In the genomic region with DNA sequence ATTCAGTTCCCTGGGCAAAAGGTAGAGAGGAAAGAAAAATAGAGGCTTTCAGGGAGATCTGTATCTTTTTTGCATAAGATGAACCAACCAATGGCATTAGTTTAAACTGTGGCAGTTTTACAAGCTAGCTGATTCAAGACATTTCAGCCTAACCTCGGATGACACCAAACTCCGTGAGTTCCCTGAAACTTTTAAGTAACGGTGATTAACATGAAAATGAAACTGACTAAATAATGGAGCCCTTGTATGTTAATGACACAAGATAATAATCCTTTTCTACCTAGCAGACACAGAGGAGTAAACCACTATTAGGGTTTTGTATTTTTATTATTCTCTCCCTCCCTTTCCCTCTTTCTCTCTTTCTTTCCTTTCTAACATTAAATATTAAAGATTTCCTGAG, we compare ENCODE assay signal across 2 cellular contexts.
TF ChIP-seq lines count a peak whose summit lies in the region.

No MANE protein-coding gene starts in this region.

TF ChIP-seq in GM23338, 12 proteins besides CTCF, POLR2A, EP300 and RAD21 (continues in another document):
- no peak for TF ChIP-seq ZNF114 (CRISPR knock-in tag; IDR thresholded peaks at IDR 0.05)
- no peak for TF ChIP-seq NANOG (IDR thresholded peaks at IDR 0.05; ENCODE audit: borderline replicate concordance)
- no peak for TF ChIP-seq JUNB (IDR thresholded peaks at IDR 0.05; ENCODE audit: unreplicated experiment)
- no peak for TF ChIP-seq POLR2AphosphoS5 (IDR thresholded peaks at IDR 0.05; ENCODE audit: low read depth)
- no peak for TF ChIP-seq ZNF331 (CRISPR knock-in tag; IDR thresholded peaks at IDR 0.05; ENCODE audit: low read depth)
- TF ChIP-seq CREB1 (CRISPR knock-in tag; IDR thresholded peaks at IDR 0.05; ENCODE audit: low read depth), result no peak
- TF ChIP-seq, protein P1, sequence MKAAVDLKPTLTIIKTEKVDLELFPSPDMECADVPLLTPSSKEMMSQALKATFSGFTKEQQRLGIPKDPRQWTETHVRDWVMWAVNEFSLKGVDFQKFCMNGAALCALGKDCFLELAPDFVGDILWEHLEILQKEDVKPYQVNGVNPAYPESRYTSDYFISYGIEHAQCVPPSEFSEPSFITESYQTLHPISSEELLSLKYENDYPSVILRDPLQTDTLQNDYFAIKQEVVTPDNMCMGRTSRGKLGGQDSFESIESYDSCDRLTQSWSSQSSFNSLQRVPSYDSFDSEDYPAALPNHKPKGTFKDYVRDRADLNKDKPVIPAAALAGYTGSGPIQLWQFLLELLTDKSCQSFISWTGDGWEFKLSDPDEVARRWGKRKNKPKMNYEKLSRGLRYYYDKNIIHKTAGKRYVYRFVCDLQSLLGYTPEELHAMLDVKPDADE (IDR thresholded peaks at IDR 0.05), result no peak
- no peak for TF ChIP-seq EZH2 (IDR thresholded peaks at IDR 0.05; ENCODE audit: low read depth, unreplicated experiment)
- no peak for TF ChIP-seq STAT1 (IDR thresholded peaks at IDR 0.05; ENCODE audit: unreplicated experiment)
- TF ChIP-seq, protein P2, sequence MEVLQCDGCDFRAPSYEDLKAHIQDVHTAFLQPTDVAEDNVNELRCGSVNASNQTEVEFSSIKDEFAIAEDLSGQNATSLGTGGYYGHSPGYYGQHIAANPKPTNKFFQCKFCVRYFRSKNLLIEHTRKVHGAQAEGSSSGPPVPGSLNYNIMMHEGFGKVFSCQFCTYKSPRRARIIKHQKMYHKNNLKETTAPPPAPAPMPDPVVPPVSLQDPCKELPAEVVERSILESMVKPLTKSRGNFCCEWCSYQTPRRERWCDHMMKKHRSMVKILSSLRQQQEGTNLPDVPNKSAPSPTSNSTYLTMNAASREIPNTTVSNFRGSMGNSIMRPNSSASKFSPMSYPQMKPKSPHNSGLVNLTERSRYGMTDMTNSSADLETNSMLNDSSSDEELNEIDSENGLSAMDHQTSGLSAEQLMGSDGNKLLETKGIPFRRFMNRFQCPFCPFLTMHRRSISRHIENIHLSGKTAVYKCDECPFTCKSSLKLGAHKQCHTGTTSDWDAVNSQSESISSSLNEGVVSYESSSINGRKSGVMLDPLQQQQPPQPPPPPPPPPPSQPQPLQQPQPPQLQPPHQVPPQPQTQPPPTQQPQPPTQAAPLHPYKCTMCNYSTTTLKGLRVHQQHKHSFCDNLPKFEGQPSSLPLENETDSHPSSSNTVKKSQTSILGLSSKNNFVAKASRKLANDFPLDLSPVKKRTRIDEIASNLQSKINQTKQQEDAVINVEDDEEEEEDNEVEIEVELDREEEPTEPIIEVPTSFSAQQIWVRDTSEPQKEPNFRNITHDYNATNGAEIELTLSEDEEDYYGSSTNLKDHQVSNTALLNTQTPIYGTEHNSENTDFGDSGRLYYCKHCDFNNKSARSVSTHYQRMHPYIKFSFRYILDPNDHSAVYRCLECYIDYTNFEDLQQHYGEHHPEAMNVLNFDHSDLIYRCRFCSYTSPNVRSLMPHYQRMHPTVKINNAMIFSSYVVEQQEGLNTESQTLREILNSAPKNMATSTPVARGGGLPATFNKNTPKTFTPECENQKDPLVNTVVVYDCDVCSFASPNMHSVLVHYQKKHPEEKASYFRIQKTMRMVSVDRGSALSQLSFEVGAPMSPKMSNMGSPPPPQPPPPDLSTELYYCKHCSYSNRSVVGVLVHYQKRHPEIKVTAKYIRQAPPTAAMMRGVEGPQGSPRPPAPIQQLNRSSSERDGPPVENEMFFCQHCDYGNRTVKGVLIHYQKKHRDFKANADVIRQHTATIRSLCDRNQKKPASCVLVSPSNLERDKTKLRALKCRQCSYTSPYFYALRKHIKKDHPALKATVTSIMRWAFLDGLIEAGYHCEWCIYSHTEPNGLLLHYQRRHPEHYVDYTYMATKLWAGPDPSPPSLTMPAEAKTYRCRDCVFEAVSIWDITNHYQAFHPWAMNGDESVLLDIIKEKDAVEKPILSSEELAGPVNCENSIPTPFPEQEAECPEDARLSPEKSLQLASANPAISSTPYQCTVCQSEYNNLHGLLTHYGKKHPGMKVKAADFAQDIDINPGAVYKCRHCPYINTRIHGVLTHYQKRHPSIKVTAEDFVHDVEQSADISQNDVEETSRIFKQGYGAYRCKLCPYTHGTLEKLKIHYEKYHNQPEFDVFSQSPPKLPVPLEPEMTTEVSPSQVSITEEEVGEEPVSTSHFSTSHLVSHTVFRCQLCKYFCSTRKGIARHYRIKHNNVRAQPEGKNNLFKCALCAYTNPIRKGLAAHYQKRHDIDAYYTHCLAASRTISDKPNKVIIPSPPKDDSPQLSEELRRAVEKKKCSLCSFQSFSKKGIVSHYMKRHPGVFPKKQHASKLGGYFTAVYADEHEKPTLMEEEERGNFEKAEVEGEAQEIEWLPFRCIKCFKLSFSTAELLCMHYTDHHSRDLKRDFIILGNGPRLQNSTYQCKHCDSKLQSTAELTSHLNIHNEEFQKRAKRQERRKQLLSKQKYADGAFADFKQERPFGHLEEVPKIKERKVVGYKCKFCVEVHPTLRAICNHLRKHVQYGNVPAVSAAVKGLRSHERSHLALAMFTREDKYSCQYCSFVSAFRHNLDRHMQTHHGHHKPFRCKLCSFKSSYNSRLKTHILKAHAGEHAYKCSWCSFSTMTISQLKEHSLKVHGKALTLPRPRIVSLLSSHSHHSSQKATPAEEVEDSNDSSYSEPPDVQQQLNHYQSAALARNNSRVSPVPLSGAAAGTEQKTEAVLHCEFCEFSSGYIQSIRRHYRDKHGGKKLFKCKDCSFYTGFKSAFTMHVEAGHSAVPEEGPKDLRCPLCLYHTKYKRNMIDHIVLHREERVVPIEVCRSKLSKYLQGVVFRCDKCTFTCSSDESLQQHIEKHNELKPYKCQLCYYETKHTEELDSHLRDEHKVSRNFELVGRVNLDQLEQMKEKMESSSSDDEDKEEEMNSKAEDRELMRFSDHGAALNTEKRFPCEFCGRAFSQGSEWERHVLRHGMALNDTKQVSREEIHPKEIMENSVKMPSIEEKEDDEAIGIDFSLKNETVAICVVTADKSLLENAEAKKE (CRISPR knock-in tag; IDR thresholded peaks at IDR 0.05), result no peak

TF ChIP-seq in H1, 55 proteins besides CTCF, POLR2A, EP300 and RAD21:
- no peak for TF ChIP-seq RBBP5 (IDR thresholded peaks at IDR 0.05; ENCODE audit: borderline replicate concordance, low read depth, low read length)
- TF ChIP-seq RFX5 (IDR thresholded peaks at IDR 0.05; ENCODE audit: borderline replicate concordance, low read depth, low read length), result no peak
- TF ChIP-seq KDM1A (IDR thresholded peaks at IDR 0.05; ENCODE audit: borderline replicate concordance, low read length), result no peak
- no peak for TF ChIP-seq GTF2F1 (IDR thresholded peaks at IDR 0.05; ENCODE audit: borderline replicate concordance, low read depth, low read length)
- TF ChIP-seq BCL11A (IDR thresholded peaks at IDR 0.05; ENCODE audit: low read depth in 2 of 2, low read length in 2 of 2), result no peak
- no peak for TF ChIP-seq CTBP2 (IDR thresholded peaks at IDR 0.05; ENCODE audit: borderline replicate concordance, insufficient read depth, insufficient read length, low read length)
- TF ChIP-seq CHD2 (IDR thresholded peaks at IDR 0.05; ENCODE audit: low read length), result no peak
- no peak for TF ChIP-seq GABPA (IDR thresholded peaks at IDR 0.05; ENCODE audit: borderline replicate concordance, insufficient read depth, low read length)
- no peak for TF ChIP-seq RXRA (IDR thresholded peaks at IDR 0.05; ENCODE audit: insufficient read depth, low read depth, low read length)
- TF ChIP-seq SIX5 (IDR thresholded peaks at IDR 0.05; ENCODE audit: low read depth, low read length), result no peak
- TF ChIP-seq EGR1 (IDR thresholded peaks at IDR 0.05; ENCODE audit: borderline replicate concordance, low read depth, low read length), result no peak
- TF ChIP-seq, protein P3, sequence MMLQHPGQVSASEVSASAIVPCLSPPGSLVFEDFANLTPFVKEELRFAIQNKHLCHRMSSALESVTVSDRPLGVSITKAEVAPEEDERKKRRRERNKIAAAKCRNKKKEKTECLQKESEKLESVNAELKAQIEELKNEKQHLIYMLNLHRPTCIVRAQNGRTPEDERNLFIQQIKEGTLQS (IDR thresholded peaks at IDR 0.05; ENCODE audit: insufficient read depth, low read depth, low read length), result no peak
- no peak for TF ChIP-seq SUZ12 (IDR thresholded peaks at IDR 0.05; ENCODE audit: low read length)
